In genomic region chr11:100863080-100863581, GRCh38 we compare ENCODE assay signal across 8 cellular contexts.
A peak's percentile ranks its signal among the peaks of the same experiment; 100 is the strongest.
DNase-seq lines count a peak whose midpoint lies in the region; ATAC-seq and TF ChIP-seq lines count a peak whose summit lies in the region.

No MANE protein-coding gene starts in this region.

- no peak overlapping the region for H3K4me3 Mint-ChIP-seq in activated T-helper 1 cell treated with anti-CD3 and anti-CD28 coated beads, Interleukin-12 subunit alpha, Interleukin-12 subunit beta, Interleukin-2, Interleukin-4 antibody, amounts not matched to agents 30 ng/mL and 10 ng/mL and 1 ng/mL, durations not matched to agents 14 hours and 24 hours and 36 hours

- no peaks in the 10 kb centered on the region for H4K20me1 ChIP-seq in PC-9 (ENCODE audit: insufficient read depth)

- H3F3A ChIP-seq in PC-9 (ENCODE audit: insufficient read depth, low read depth) = peaks cover 25% of the 10 kb centered on the region

- no peaks in the 10 kb centered on the region for H3K36me3 Mint-ChIP-seq in activated T-helper 1 cell treated with anti-CD3 and anti-CD28 coated beads, Interleukin-12 subunit alpha, Interleukin-12 subunit beta, Interleukin-2, Interleukin-4 antibody, amounts not matched to agents 30 ng/mL and 10 ng/mL and 1 ng/mL, durations not matched to agents 14 hours and 24 hours and 36 hours (ENCODE audit: low read depth)

- POLR2A ChIA-PET in PC-9 (lab: Charles Lee; ENCODE audit: unreplicated experiment) = no interaction called here

- H3K27me3 ChIP-seq in PC-9 (ENCODE audit: insufficient read depth, low read depth) = no peaks in the 10 kb centered on the region

- H3K27me3 Mint-ChIP-seq in activated T-helper 1 cell treated with anti-CD3 and anti-CD28 coated beads, Interleukin-12 subunit alpha, Interleukin-12 subunit beta, Interleukin-2, Interleukin-4 antibody, amounts not matched to agents 30 ng/mL and 10 ng/mL and 1 ng/mL, durations not matched to agents 14 hours and 24 hours and 36 hours (ENCODE audit: insufficient read depth) = no peaks in the 10 kb centered on the region

- ATAC-seq in Right ventricle myocardium inferior (peak; percentile 79), HG02885 (IDR thresholded peaks at IDR 0.05; ENCODE audit: poor library complexity, unreplicated experiment) (peak; percentile 88)

- peaks cover 34% of the 10 kb centered on the region for H3K4me1 ChIP-seq in PC-9 (replicated peaks; ENCODE audit: insufficient read depth)

- 17 to 45% methylated on average over 2 of the region's 2 CpGs for WGBS in lower leg skin, 2 donors

- BruUV-seq in PC-9 (replicated peaks; lab: Mats Ljungman, UMichigan) = no TSS peak

- no peaks in the 10 kb centered on the region for H3K36me3 ChIP-seq in PC-9 (ENCODE audit: low read depth)

- CTCF ChIA-PET in PC-9 (lab: Charles Lee) = no interaction called here

- H3K4me3 ChIP-seq in PC-9 (no peak overlapping the region), lower leg skin (ENCODE audit: low read depth, poor library complexity, severe bottlenecking) (no peak overlapping the region)

- no peak for TF ChIP-seq CTCF in PC-9 (conservative IDR thresholded peaks at IDR 0.05)
- no peak for TF ChIP-seq CTCF in lower leg skin (IDR thresholded peaks at IDR 0.05)

- no peaks in the 10 kb centered on the region for H3K4me1 Mint-ChIP-seq in activated T-helper 1 cell treated with anti-CD3 and anti-CD28 coated beads, Interleukin-12 subunit alpha, Interleukin-12 subunit beta, Interleukin-2, Interleukin-4 antibody, amounts not matched to agents 30 ng/mL and 10 ng/mL and 1 ng/mL, durations not matched to agents 14 hours and 24 hours and 36 hours (ENCODE audit: low read depth)

- peak overlapping the region; percentile 59 for H3K27ac ChIP-seq in PC-9

- no peak for DNase-seq in Right ventricle myocardium inferior (ENCODE audit: missing footprints)
- DNase-seq in cardiac septum (ENCODE audit: low spot score) = no peak
- DNase-seq in PC-9 = peak; percentile 53 to 86
- DNase-seq in inferior parietal cortex (ENCODE audit: extremely low spot score) = peak; percentile 22
- no peak for DNase-seq in lower leg skin (ENCODE audit: low spot score in 2 of 2)
- DNase-seq in activated T-helper 1 cell treated with anti-CD3 and anti-CD28 coated beads, Interleukin-12 subunit alpha, Interleukin-12 subunit beta, Interleukin-2, Interleukin-4 antibody, amounts not matched to agents 30 ng/mL and 10 ng/mL and 1 ng/mL, durations not matched to agents 14 hours and 24 hours and 36 hours (ENCODE audit: low spot score) = no peak
- DNase-seq in activated T-cell treated with anti-CD3 and anti-CD28 coated beads, Interleukin-2, amount 50 U/mL, for 1 hour = no peak

- H3K9me2 ChIP-seq in PC-9 (ENCODE audit: insufficient read depth) = no peaks in the 10 kb centered on the region

- H3K9me3 ChIP-seq in PC-9 (ENCODE audit: insufficient read depth, low read depth) = no peaks in the 10 kb centered on the region

- no peaks in the 10 kb centered on the region for H3K9me3 Mint-ChIP-seq in activated T-helper 1 cell treated with anti-CD3 and anti-CD28 coated beads, Interleukin-12 subunit alpha, Interleukin-12 subunit beta, Interleukin-2, Interleukin-4 antibody, amounts not matched to agents 30 ng/mL and 10 ng/mL and 1 ng/mL, durations not matched to agents 14 hours and 24 hours and 36 hours

- H3K79me2 ChIP-seq in PC-9 (ENCODE audit: low read depth) = no peaks in the 10 kb centered on the region

- no peak for TF ChIP-seq POLR2A in lower leg skin (IDR thresholded peaks at IDR 0.05)

- intact Hi-C loops in Right ventricle myocardium inferior (cut with DNase I) (no loop called here), cardiac septum (cut with DNase I) (loop anchor here (5.0 kb wide), 1 partner anchor 69 kb away; no protein-coding TSS in a partner anchor), PC-9 (cut with micrococcal nuclease; ENCODE audit: unreplicated experiment) (no loop called here), lower leg skin (cut with DNase I; ENCODE audit: low total_unique reads) (no loop called here)
- intact Hi-C loops in activated T-helper 1 cell treated with anti-CD3 and anti-CD28 coated beads, Interleukin-12 subunit alpha, Interleukin-12 subunit beta, Interleukin-2, Interleukin-4 antibody, amounts not matched to agents 30 ng/mL and 10 ng/mL and 1 ng/mL, durations not matched to agents 14 hours and 24 hours and 36 hours (cut with micrococcal nuclease) = no loop called here

- H3K4me2 ChIP-seq in PC-9 = peak overlapping the region; percentile 20; the same call in 1 of the 2 replicates

- no peak overlapping the region for H3K27ac Mint-ChIP-seq in activated T-helper 1 cell treated with anti-CD3 and anti-CD28 coated beads, Interleukin-12 subunit alpha, Interleukin-12 subunit beta, Interleukin-2, Interleukin-4 antibody, amounts not matched to agents 30 ng/mL and 10 ng/mL and 1 ng/mL, durations not matched to agents 14 hours and 24 hours and 36 hours

- no peak overlapping the region for H2AFZ ChIP-seq in PC-9

Comparison
In these comparisons a context has a peak if more than half of its experiments do, and no peak if none do; other contexts are left out.
1. DNase-seq: peak in PC-9 (2 of 2) and inferior parietal cortex (single experiment); none in Right ventricle myocardium inferior (single experiment), cardiac septum (single experiment), lower leg skin (0 of 2), activated T-helper 1 cell treated with anti-CD3 and anti-CD28 coated beads, Interleukin-12 subunit alpha, Interleukin-12 subunit beta, Interleukin-2, Interleukin-4 antibody, amounts not matched to agents 30 ng/mL and 10 ng/mL and 1 ng/mL, durations not matched to agents 14 hours and 24 hours and 36 hours (single experiment) and activated T-cell treated with anti-CD3 and anti-CD28 coated beads, Interleukin-2, amount 50 U/mL, for 1 hour (single experiment).